8 cellular contexts compared by ENCODE assay signal in the genomic region with DNA sequence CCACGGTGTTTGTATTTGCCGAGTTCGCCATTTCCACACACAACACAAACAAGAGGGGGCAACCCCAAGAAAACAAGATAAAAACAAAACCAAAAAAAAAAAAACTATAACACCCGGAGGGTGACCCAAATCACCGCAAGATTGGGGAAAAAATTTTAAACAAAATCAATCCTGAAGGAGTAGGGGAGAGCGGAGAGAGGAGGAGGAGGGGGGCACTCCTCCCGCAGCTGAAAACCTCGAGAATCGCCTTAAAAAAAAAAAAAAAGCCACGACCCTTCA. TPM values are rescaled to one million over a fixed set of nuclear protein-coding genes. Genes with fewer than 3 reads are reported as not detected.
DNase-seq lines count a peak whose midpoint lies in the region; ATAC-seq and TF ChIP-seq lines count a peak whose summit lies in the region.

No MANE protein-coding gene starts in this region.

- no peaks in the 10 kb centered on the region for H3K27me3 Mint-ChIP-seq in activated CD4-positive, alpha-beta T cell treated with anti-CD3 and anti-CD28 coated beads, Interleukin-2, amount 10 ng/mL, durations not matched to agents 24 days and 14 days
- no peaks in the 10 kb centered on the region for H3K27me3 Mint-ChIP-seq in activated naive CD8-positive, alpha-beta T cell treated with anti-CD3 and anti-CD28 coated beads, Interleukin-2, amount 50 U/mL, for 24 hours

- H3K4me3 ChIP-seq in kidney epithelial cell (ENCODE audit: low read depth, low read length) (peak overlapping the region; percentile 87), thoracic aorta (peak overlapping the region; percentile 94)

- H3K27me3 ChIP-seq in kidney epithelial cell (ENCODE audit: control insufficient read depth, insufficient read depth, low read length) (no peaks in the 10 kb centered on the region), thoracic aorta (replicated peaks; ENCODE audit: insufficient read depth) (no peaks in the 10 kb centered on the region)

- H3K4me3 Mint-ChIP-seq in activated CD4-positive, alpha-beta T cell treated with anti-CD3 and anti-CD28 coated beads, Interleukin-2, amount 10 ng/mL, durations not matched to agents 24 days and 14 days = peak overlapping the region; percentile 93
- peak overlapping the region; percentile 88 for H3K4me3 Mint-ChIP-seq in activated naive CD8-positive, alpha-beta T cell treated with anti-CD3 and anti-CD28 coated beads, Interleukin-2, amount 50 U/mL, for 24 hours

- no peaks in the 10 kb centered on the region for H3K9me3 ChIP-seq in thoracic aorta

- H3K27ac ChIP-seq in thoracic aorta = peak overlapping the region; percentile 96 to 99

- ATAC-seq in activated naive CD8-positive, alpha-beta T cell treated with anti-CD3 and anti-CD28 coated beads, Interleukin-2, amount 50 U/mL, for 24 hours = no peak
- ATAC-seq in thoracic aorta (ENCODE audit: insufficient number of reproducible peaks, low FRiP score, low read depth) = no peak
- no peak for ATAC-seq in HG02970 (IDR thresholded peaks at IDR 0.05; ENCODE audit: low FRiP score, unreplicated experiment)

- H3K9me3 Mint-ChIP-seq in activated CD4-positive, alpha-beta T cell treated with anti-CD3 and anti-CD28 coated beads, Interleukin-2, amount 10 ng/mL, durations not matched to agents 24 days and 14 days = no peaks in the 10 kb centered on the region
- H3K9me3 Mint-ChIP-seq in activated naive CD8-positive, alpha-beta T cell treated with anti-CD3 and anti-CD28 coated beads, Interleukin-2, amount 50 U/mL, for 24 hours = no peaks in the 10 kb centered on the region

- peaks cover 27% of the 10 kb centered on the region for H3K4me1 Mint-ChIP-seq in activated CD4-positive, alpha-beta T cell treated with anti-CD3 and anti-CD28 coated beads, Interleukin-2, amount 10 ng/mL, durations not matched to agents 24 days and 14 days
- H3K4me1 Mint-ChIP-seq in activated naive CD8-positive, alpha-beta T cell treated with anti-CD3 and anti-CD28 coated beads, Interleukin-2, amount 50 U/mL, for 24 hours = peaks cover 48% of the 10 kb centered on the region

- H3K36me3 ChIP-seq in kidney epithelial cell (ENCODE audit: control insufficient read depth, insufficient read depth, low read length) = no peaks in the 10 kb centered on the region
- peaks cover 6% of the 10 kb centered on the region for H3K36me3 ChIP-seq in thoracic aorta

- no peak for DNase-seq in activated CD4-positive, alpha-beta T cell treated with anti-CD3 and anti-CD28 coated beads, Interleukin-2, amount 10 ng/mL, durations not matched to agents 24 days and 14 days
- no peak for DNase-seq in activated CD4-positive, alpha-beta T cell treated with anti-CD3 and anti-CD28 coated beads, Interleukin-2, amount 50 U/mL, for 48 hours
- no peak for DNase-seq in activated naive CD8-positive, alpha-beta T cell treated with anti-CD3 and anti-CD28 coated beads, Interleukin-2, amount 50 U/mL, for 24 hours
- no peak for DNase-seq in kidney epithelial cell (ENCODE audit: low read depth)
- DNase-seq in thoracic aorta (ENCODE audit: low spot score) = no peak
- DNase-seq in Kasumi-1 (lab: John Stamatoyannopoulos, UW) = no peak
- DNase-seq in dermis blood vessel endothelial cell = no peak

- TF ChIP-seq CTCF in kidney epithelial cell (IDR thresholded peaks at IDR 0.05; ENCODE audit: insufficient read depth, low read length, poor library complexity, severe bottlenecking) (no peak), thoracic aorta (IDR thresholded peaks at IDR 0.05) (no peak)

- H3K27ac Mint-ChIP-seq in activated CD4-positive, alpha-beta T cell treated with anti-CD3 and anti-CD28 coated beads, Interleukin-2, amount 10 ng/mL, durations not matched to agents 24 days and 14 days = peak overlapping the region; percentile 98
- peak overlapping the region; percentile 97 for H3K27ac Mint-ChIP-seq in activated naive CD8-positive, alpha-beta T cell treated with anti-CD3 and anti-CD28 coated beads, Interleukin-2, amount 50 U/mL, for 24 hours

- peaks cover 16% of the 10 kb centered on the region for H3K36me3 Mint-ChIP-seq in activated CD4-positive, alpha-beta T cell treated with anti-CD3 and anti-CD28 coated beads, Interleukin-2, amount 10 ng/mL, durations not matched to agents 24 days and 14 days (ENCODE audit: low read depth)
- H3K36me3 Mint-ChIP-seq in activated naive CD8-positive, alpha-beta T cell treated with anti-CD3 and anti-CD28 coated beads, Interleukin-2, amount 50 U/mL, for 24 hours (ENCODE audit: low read depth) = peaks cover 18% of the 10 kb centered on the region

- peaks cover 19 to 34% of the 10 kb centered on the region in 2 donors for H3K4me1 ChIP-seq in thoracic aorta (ENCODE audit: control insufficient read depth in 1 of 2, low read depth in 2 of 2)

- intact Hi-C loops in activated CD4-positive, alpha-beta T cell treated with anti-CD3 and anti-CD28 coated beads, Interleukin-2, amount 10 ng/mL, durations not matched to agents 24 days and 14 days (cut with micrococcal nuclease) = loop anchor here (2.0 to 5.0 kb wide), 2 partner anchors 182 to 244 kb away; partner anchors contain the start of gene STON2

RNA-seq across cellular contexts. Expression of gene GTF2A1, which starts 0.3 kb away (rescaled TPM):
- total RNA-seq in activated CD4-positive, alpha-beta T cell treated with anti-CD3 and anti-CD28 coated beads, Interleukin-2, amount 10 ng/mL, durations not matched to agents 24 days and 14 days = 42.6 and 43.4 TPM in 2 replicates
- total RNA-seq in kidney epithelial cell (24.7 and 31.9 TPM in 2 replicates), thoracic aorta (10 to 100 TPM; 21.4 to 25.5 TPM), dermis blood vessel endothelial cell (31.7 and 58.1 TPM in 2 replicates)
